16 cellular contexts compared by ENCODE assay signal in the genomic region with DNA sequence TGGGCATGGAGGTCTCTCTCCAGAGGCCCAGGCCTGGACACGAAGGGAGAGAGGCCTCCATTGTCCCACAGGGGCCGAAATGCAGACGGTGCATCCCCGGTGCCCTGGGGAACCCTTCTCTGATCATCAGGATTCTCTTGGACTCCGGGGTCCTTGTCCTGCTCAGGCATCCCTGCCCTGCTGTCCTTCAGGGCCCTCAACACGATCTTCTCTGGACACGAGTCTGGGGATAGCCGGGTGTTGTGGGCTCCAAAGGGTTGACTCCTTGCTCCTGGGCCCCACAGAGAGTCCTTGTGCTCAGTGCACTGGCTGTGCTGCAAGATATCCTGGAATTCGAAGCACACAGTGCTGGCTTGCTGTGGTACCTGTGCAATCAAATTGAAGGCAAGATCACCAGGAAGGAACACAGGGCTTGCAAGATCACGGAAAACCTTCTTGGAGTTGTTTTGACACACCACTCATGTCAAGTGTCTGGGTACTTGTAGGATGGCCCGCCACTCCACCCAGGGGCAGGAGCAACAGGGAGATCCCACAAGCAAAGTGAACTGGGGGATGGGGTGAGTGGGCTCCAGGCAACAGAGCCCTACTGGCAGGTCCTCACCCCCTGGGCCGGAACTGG.
"Had no signal": no experiment of that assay in that cellular context is flagged by ENCODE, and none has a peak within 500 bp of the region (broad histone marks: within the 10 kb centered on the region; RNA-seq: fewer than 3 reads in every experiment).

No MANE protein-coding gene starts in this region.

- H3K27ac ChIP-seq: ascending aorta had no signal

- H3K4me3 ChIP-seq: ascending aorta had no signal

- DNase-seq: activated CD4-positive, alpha-beta T cell treated with anti-CD3 and anti-CD28 coated beads for 36 hours; activated CD8-positive, alpha-beta T cell treated with anti-CD3 and anti-CD28 coated beads for 36 hours; activated effector memory CD4-positive, alpha-beta T cell treated with Interleukin-2 at 50 U/mL for 16 hours; activated naive CD4-positive, alpha-beta T cell; activated T-cell treated with anti-CD3 and anti-CD28 coated beads, Interleukin-2, amount 50 U/mL, for 24 hours; Kasumi-1; KBM-7; NCI-H1105 treated with DMSO at 0.1 percent for 48 hours; NCI-H187 treated with DMSO at 0.1 percent for 48 hours; NCI-H345; NCI-H510A; PC-3; SHP77 treated with DMSO at 0.1 percent for 48 hours; T-helper 17 cell; T1000 had no signal

- ATAC-seq: activated CD4-positive, alpha-beta T cell treated with anti-CD3 and anti-CD28 coated beads for 36 hours; activated CD8-positive, alpha-beta T cell treated with anti-CD3 and anti-CD28 coated beads for 36 hours; PC-3; T-helper 17 cell had no signal

- H3K9me3 ChIP-seq: ascending aorta had no signal

- H3K27me3 ChIP-seq: ascending aorta had no signal

- H3K4me1 ChIP-seq: ascending aorta had no signal

- H3K36me3 ChIP-seq: ascending aorta had no signal
